Comparison of ENCODE assay signal across 8 cellular contexts in genomic region chr15:90871716-90872480, GRCh38. TPM values are rescaled to one million over a fixed set of nuclear protein-coding genes. Genes with fewer than 3 reads are reported as not detected.
DNase-seq lines count a peak whose midpoint lies in the region; ATAC-seq, FAIRE-seq and TF ChIP-seq lines count a peak whose summit lies in the region.

No MANE protein-coding gene starts in this region.

- FAIRE-seq in small intestine (lab: Jason Lieb, UNC) = no peak

- H3K4me1 Mint-ChIP-seq in activated naive CD8-positive, alpha-beta T cell treated with anti-CD3 and anti-CD28 coated beads, Interleukin-2, amount 50 U/mL, for 24 hours = peaks cover 57% of the 10 kb centered on the region

- H3K4me1 ChIP-seq in iPS DF 6.9 (ENCODE audit: control insufficient read depth, insufficient read depth, low read length) (peaks cover 11% of the 10 kb centered on the region), small intestine (ENCODE audit: control insufficient read depth in 2 of 2, insufficient read depth in 1 of 2, low read depth in 1 of 2, low read length in 1 of 2) (peaks cover 3 to 17% of the 10 kb centered on the region in 2 donors)

- H3K27ac Mint-ChIP-seq in activated naive CD8-positive, alpha-beta T cell treated with anti-CD3 and anti-CD28 coated beads, Interleukin-2, amount 50 U/mL, for 24 hours = peak overlapping the region; percentile 94

- no peak for TF ChIP-seq CTCF in GM06990 (IDR thresholded peaks at IDR 0.05; ENCODE audit: insufficient read depth, low read length, poor library complexity, severe bottlenecking)

- no peaks in the 10 kb centered on the region for H3K9me3 Mint-ChIP-seq in activated naive CD8-positive, alpha-beta T cell treated with anti-CD3 and anti-CD28 coated beads, Interleukin-2, amount 50 U/mL, for 24 hours

- H3K4me3 ChIP-seq in GM06990 (replicated peaks; ENCODE audit: low read depth, low read length) = peak overlapping the region; percentile 71
- H3K4me3 ChIP-seq in iPS DF 6.9 (ENCODE audit: low read length) = peak overlapping the region; percentile 61; the same call in 1 of the 2 replicates
- H3K4me3 ChIP-seq in small intestine (ENCODE audit: low read depth in 1 of 2, low read length in 2 of 2) = peak overlapping the region; percentile 82 to 97

- peak; percentile 33 for ATAC-seq in HG03045 (IDR thresholded peaks at IDR 0.05; ENCODE audit: unreplicated experiment)
- no peak for ATAC-seq in activated naive CD8-positive, alpha-beta T cell treated with anti-CD3 and anti-CD28 coated beads, Interleukin-2, amount 50 U/mL, for 24 hours
- no peak for ATAC-seq in GM19397 (IDR thresholded peaks at IDR 0.05; ENCODE audit: unreplicated experiment)
- no peak for ATAC-seq in GM21576 (IDR thresholded peaks at IDR 0.05; ENCODE audit: unreplicated experiment)

- DNase-seq in GM06990 (ENCODE audit: extremely low read depth, insufficient read length) (no peak), iPS DF 6.9 (ENCODE audit: low read depth, low spot score) (no peak), small intestine (peak; percentile 42), MV-4-11 (lab: John Stamatoyannopoulos, UW) (no peak)
- no peak for DNase-seq in activated naive CD8-positive, alpha-beta T cell treated with anti-CD3 and anti-CD28 coated beads, Interleukin-2, amount 50 U/mL, for 24 hours

- H3K27me3 Mint-ChIP-seq in activated naive CD8-positive, alpha-beta T cell treated with anti-CD3 and anti-CD28 coated beads, Interleukin-2, amount 50 U/mL, for 24 hours = no peaks in the 10 kb centered on the region

- H3K36me3 ChIP-seq in GM06990 (ENCODE audit: control insufficient read depth, insufficient read depth, low read length) = peaks cover 8% of the 10 kb centered on the region
- no peaks in the 10 kb centered on the region for H3K36me3 ChIP-seq in iPS DF 6.9 (ENCODE audit: control insufficient read depth, insufficient read depth, low read length)
- peaks cover 8 to 10% of the 10 kb centered on the region in 2 donors for H3K36me3 ChIP-seq in small intestine (ENCODE audit: control insufficient read depth in 2 of 2, insufficient read depth in 2 of 2, low read length in 2 of 2)

- H3K4me3 Mint-ChIP-seq in activated naive CD8-positive, alpha-beta T cell treated with anti-CD3 and anti-CD28 coated beads, Interleukin-2, amount 50 U/mL, for 24 hours = peak overlapping the region; percentile 88

- H3K36me3 Mint-ChIP-seq in activated naive CD8-positive, alpha-beta T cell treated with anti-CD3 and anti-CD28 coated beads, Interleukin-2, amount 50 U/mL, for 24 hours (ENCODE audit: low read depth) = peaks cover 32% of the 10 kb centered on the region

- no CpG with 5 or more reads among the region's 77 CpGs for WGBS in iPS DF 6.9 (ENCODE audit: insufficient coverage, insufficient read length)
- WGBS in small intestine, 3 donors = 0 to 1% (median 0%) methylated on average over 19 to 77 of the region's 77 CpGs

- H3K27me3 ChIP-seq in GM06990 (replicated peaks; ENCODE audit: control insufficient read depth, insufficient read depth, low read length) = no peaks in the 10 kb centered on the region
- no peaks in the 10 kb centered on the region for H3K27me3 ChIP-seq in iPS DF 6.9 (ENCODE audit: control insufficient read depth, insufficient read depth, low read length)
- no peaks in the 10 kb centered on the region for H3K27me3 ChIP-seq in small intestine (ENCODE audit: control insufficient read depth in 2 of 2, insufficient read depth in 2 of 2, low read length in 2 of 2)

- no peak overlapping the region for H3K27ac ChIP-seq in iPS DF 6.9 (ENCODE audit: low read length)
- peak overlapping the region; percentile 89 to 96 for H3K27ac ChIP-seq in small intestine (ENCODE audit: low read depth in 1 of 2, low read length in 1 of 2)

- H3K9me3 ChIP-seq in iPS DF 6.9 (ENCODE audit: control insufficient read depth, insufficient read depth, low read length) (no peaks in the 10 kb centered on the region), small intestine (ENCODE audit: control insufficient read depth, low read depth) (no peaks in the 10 kb centered on the region)

RNA-seq across cellular contexts. Expression of gene FURIN, which starts 3.5 kb away (rescaled TPM):
- polyA plus RNA-seq in small intestine = 10 to 100 TPM; 22.8 to 52.5 (median 24.6) TPM

RNA-seq across cellular contexts. Expression of gene FES, which starts 12.4 kb away (rescaled TPM):
- 10 to 100 TPM in 1 of 3 donors, 1 to 10 TPM in 1, under 1 TPM in 1; 0.89 to 17.2 (median 4.6) TPM for polyA plus RNA-seq in small intestine

RNA-seq across cellular contexts. Expression of gene MAN2A2, which starts 31.2 kb away (rescaled TPM):
- polyA plus RNA-seq in small intestine = 10 to 100 TPM; 15.1 to 22.8 (median 22.6) TPM
